1 cellular context compared by ENCODE assay signal in the genomic region with DNA sequence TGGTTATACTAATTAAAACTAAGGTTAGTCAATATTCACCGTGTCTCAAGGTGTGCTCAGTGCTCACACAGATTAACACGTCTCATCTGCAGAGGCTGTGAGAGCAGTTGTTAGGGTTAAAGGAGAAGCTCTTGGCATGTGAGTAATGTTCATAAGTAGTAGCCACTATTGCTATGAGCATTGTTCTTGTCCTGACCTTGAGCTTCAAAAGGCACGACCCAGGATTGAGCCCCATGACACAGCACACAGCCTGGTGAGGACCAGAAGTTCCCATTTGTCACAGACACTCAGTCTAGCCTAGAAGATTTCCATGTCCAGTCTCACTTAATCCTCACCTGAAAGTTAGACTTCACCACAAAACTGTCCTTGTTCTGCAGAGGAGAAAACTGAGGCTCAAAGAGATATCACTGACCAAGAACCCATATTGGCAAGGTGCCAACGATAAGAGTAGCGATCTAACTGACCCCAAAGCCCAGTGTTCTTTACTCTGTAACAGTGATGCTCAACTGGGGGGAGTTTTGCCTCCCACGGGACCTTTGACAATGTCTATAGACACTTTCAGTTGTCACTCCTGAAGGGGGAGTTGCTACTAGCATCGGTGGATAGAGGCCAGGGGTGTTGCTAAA.
TF ChIP-seq lines count a peak whose summit lies in the region.

No MANE protein-coding gene starts in this region.

TF ChIP-seq in HepG2, 621 proteins besides CTCF, POLR2A, EP300 and RAD21:
- TF ChIP-seq LCORL (IDR thresholded peaks at IDR 0.05) (peak; percentile 63; the same call in 1 of the 2 replicates), LCORL (CRISPR knock-in tag; IDR thresholded peaks at IDR 0.05) (no peak), SMAD9 (CRISPR knock-in tag; IDR thresholded peaks at IDR 0.05) (no peak)
